ENCODE assay signal across 5 cellular contexts in the genomic region with DNA sequence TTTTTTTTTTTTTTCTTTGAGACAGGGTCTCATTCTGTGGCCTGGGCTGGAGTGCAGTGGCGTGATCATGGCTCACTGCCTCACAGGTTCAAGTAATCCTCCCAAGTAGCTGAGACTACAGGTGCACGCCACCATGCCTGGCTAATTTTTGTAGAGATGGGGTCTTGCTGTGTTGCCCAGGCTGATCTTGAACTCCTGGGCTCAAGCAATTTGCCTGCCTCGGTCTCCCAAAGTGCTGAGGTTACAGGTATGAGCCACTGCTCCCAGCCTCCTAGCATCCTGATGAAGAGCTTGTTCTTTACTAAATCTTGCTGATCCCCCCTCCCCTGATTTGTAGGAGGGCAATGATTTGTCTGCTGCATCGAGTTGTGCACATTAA.
DNase-seq lines count a peak whose midpoint lies in the region; ATAC-seq, FAIRE-seq and TF ChIP-seq lines count a peak whose summit lies in the region.
"Not testable (repeated sequence)": the region's sequence is repeated elsewhere in the genome, so short reads cannot be mapped to it uniquely, and the experiment has no call there.

No MANE protein-coding gene starts in this region.

- RAD21 ChIA-PET in GM12878 (lab: Charles Lee; ENCODE audit: unreplicated experiment), result interaction anchor here (0.9 to 2.1 kb wide), 3 partner anchors 10 to 177 kb away, joined by 3 to 9 read pairs (median 5); a partner anchor contains a TSS

- SMC1A ChIA-PET in GM12878 (lab: Charles Lee; ENCODE audit: uncharacterized antibody, unreplicated experiment), result interaction anchor here (0.6 to 8.1 kb wide), 8 partner anchors 12 to 148 kb away, joined by 3 to 164 read pairs (median 3); a partner anchor contains a TSS

- not testable (repeated sequence) for H3K4me1 ChIP-seq in IMR-90 (ENCODE audit: control insufficient read depth, insufficient read depth, low read length); endodermal cell (ENCODE audit: control insufficient read depth, insufficient read depth, low read length); HepG2 (ENCODE audit: insufficient read depth, low read length)
- H3K4me1 ChIP-seq in MM.1S (ENCODE audit: low read length) (peaks cover 32% of the 10 kb centered on the region), GM12878 (ENCODE audit: control insufficient read depth, insufficient read depth, low read length) (peaks cover 37% of the 10 kb centered on the region)

- WGBS in IMR-90 (ENCODE audit: extremely low coverage in 2 of 2, insufficient read length in 1 of 2), 2 experiments, result no CpG with 5 or more reads among the region's 4 CpGs
- WGBS in GM12878 (ENCODE audit: insufficient coverage, insufficient replicate concordance, low lambda C conversion rate, missing lambda C conversion rate), result 75% methylated on average over 4 of the region's 4 CpGs
- WGBS in endodermal cell (ENCODE audit: insufficient coverage in 1 of 2, insufficient read length in 1 of 2), 2 experiments, result 94 to 100% methylated on average over 1 to 4 of the region's 4 CpGs
- 91% methylated on average over 4 of the region's 4 CpGs for WGBS in HepG2 (ENCODE audit: low lambda C conversion rate)

- H3K36me3 ChIP-seq in IMR-90 (ENCODE audit: control insufficient read depth, insufficient read depth, low read length) (peaks cover 17% of the 10 kb centered on the region), HepG2 (replicated peaks in 1 of 2; ENCODE audit: control insufficient read depth in 1 of 2, insufficient read depth in 2 of 2, low read length in 2 of 2) (peaks cover 6 to 24% of the 10 kb centered on the region in 2 experiments)
- not testable (repeated sequence) for H3K36me3 ChIP-seq in MM.1S (replicated peaks; ENCODE audit: insufficient read depth, low read length); GM12878 (ENCODE audit: control insufficient read depth in 2 of 2, insufficient read depth in 2 of 2, low read length in 1 of 2); endodermal cell (ENCODE audit: control insufficient read depth, insufficient read depth, low read length)

- not testable (repeated sequence) for H3K27me3 Mint-ChIP-seq in endodermal cell (ENCODE audit: insufficient read depth)

- H3K27me3 ChIP-seq in IMR-90 (ENCODE audit: control insufficient read depth, insufficient read depth, low read length); MM.1S (replicated peaks; ENCODE audit: insufficient read depth, low read length); GM12878 (replicated peaks in 1 of 2; ENCODE audit: control insufficient read depth in 2 of 2, insufficient read depth in 2 of 2, low read length in 1 of 2); endodermal cell (ENCODE audit: control insufficient read depth, insufficient read depth, low read length, poor library complexity, severe bottlenecking); HepG2 (ENCODE audit: control insufficient read depth in 1 of 2, insufficient read depth in 2 of 2, low read length in 2 of 2): not testable (repeated sequence)

- H3K27ac ChIP-seq in IMR-90 (ENCODE audit: insufficient read depth, low read length); MM.1S (ENCODE audit: low read length); GM12878 (ENCODE audit: control insufficient read depth, insufficient read depth); endodermal cell (ENCODE audit: low read depth, low read length); HepG2 (ENCODE audit: extremely low read length, insufficient read depth, low read length): not testable (repeated sequence)

- H3K23ac ChIP-seq in IMR-90 (ENCODE audit: low read depth, low read length), result peak overlapping the region; percentile 31; the same call in 1 of the 2 replicates

- not testable (repeated sequence) for H2AFZ ChIP-seq in IMR-90 (replicated peaks; ENCODE audit: low read length, poor library complexity); MM.1S (ENCODE audit: low read length); GM12878 (ENCODE audit: control insufficient read depth, low read depth, low read length); HepG2 (ENCODE audit: low read length)

- not testable (repeated sequence) for H2AK5ac ChIP-seq in IMR-90 (ENCODE audit: low read depth, low read length)

- CTCF ChIA-PET in IMR-90 (lab: Yijun Ruan, JAX) (interaction anchor here (0.7 kb wide), 1 partner anchor 149 kb away, joined by 3 read pairs; a partner anchor contains a TSS), GM12878 (lab: Yijun Ruan, JAX) (interaction anchor here (0.6 to 12.0 kb wide), 11 partner anchors 10 to 412 kb away, joined by 3 to 174 read pairs (median 7); a partner anchor contains a TSS)
- CTCF ChIA-PET in HepG2 (lab: Yijun Ruan, JAX; ENCODE audit: low intra/inter-chr PET ratio, low total read pairs), result not testable (repeated sequence)

- not testable (repeated sequence) for H3K9me3 ChIP-seq in IMR-90 (ENCODE audit: control insufficient read depth, insufficient read depth, low read length); MM.1S (replicated peaks; ENCODE audit: insufficient read depth, low read length); GM12878 (replicated peaks; ENCODE audit: control insufficient read depth, insufficient read depth, low read length); endodermal cell (ENCODE audit: control insufficient read depth, low read length); HepG2 (ENCODE audit: low read length)

- H3K9me3 Mint-ChIP-seq in endodermal cell, result not testable (repeated sequence)

- not testable (repeated sequence) for H3K4ac ChIP-seq in IMR-90 (ENCODE audit: low read depth, low read length)

- TF ChIP-seq POLR2A in IMR-90 (IDR thresholded peaks at IDR 0.05; ENCODE audit: low read depth, low read length); GM12878 (IDR thresholded peaks at IDR 0.05; ENCODE audit: low read depth, low read length); HepG2 (IDR thresholded peaks at IDR 0.05; ENCODE audit: insufficient read depth in 1 of 2, low read depth in 2 of 2, low read length in 2 of 2): not testable (repeated sequence)

- not testable (repeated sequence) for H3K36me3 Mint-ChIP-seq in endodermal cell (ENCODE audit: low read depth)

- DNase-seq in IMR-90; MM.1S; GM12878 (ENCODE audit: low read depth, low spot score); HepG2 (ENCODE audit: low spot score): not testable (repeated sequence)
- DNase-seq in endodermal cell, result peak; percentile 2

- not testable (repeated sequence) for TF ChIP-seq CTCF in IMR-90 (conservative IDR thresholded peaks at IDR 0.05; ENCODE audit: low read depth, low read length); MM.1S (IDR thresholded peaks at IDR 0.05; ENCODE audit: low read length); GM12878 (IDR thresholded peaks at IDR 0.05 in 2 of 3, conservative IDR thresholded peaks at IDR 0.05 in 1 of 3; ENCODE audit: control insufficient read depth in 2 of 3, extremely low read depth in 1 of 3, insufficient read depth in 1 of 3, low read depth in 3 of 3, low read length in 3 of 3); endodermal cell (conservative IDR thresholded peaks at IDR 0.05); HepG2 (CRISPR knock-in tag; IDR thresholded peaks at IDR 0.05)

- not testable (repeated sequence) for H3K14ac ChIP-seq in IMR-90 (replicated peaks; ENCODE audit: low read depth, low read length)

- not testable (repeated sequence) for H4K91ac ChIP-seq in IMR-90 (ENCODE audit: insufficient read depth, low read depth, low read length)

- H3K9ac ChIP-seq in IMR-90 (ENCODE audit: low read depth, low read length); MM.1S (ENCODE audit: low read length); GM12878 (ENCODE audit: control insufficient read depth, insufficient read depth, low read length); endodermal cell (ENCODE audit: extremely low read depth, low read length, poor library complexity, severe bottlenecking); HepG2 (ENCODE audit: insufficient read depth, low read depth, low read length): not testable (repeated sequence)

- not testable (repeated sequence) for TF ChIP-seq RAD21 in IMR-90 (IDR thresholded peaks at IDR 0.05; ENCODE audit: low read length); GM12878 (IDR thresholded peaks at IDR 0.05; ENCODE audit: insufficient read depth, low read depth, low read length); HepG2 (CRISPR knock-in tag; IDR thresholded peaks at IDR 0.05)

- not testable (repeated sequence) for H2BK15ac ChIP-seq in IMR-90 (ENCODE audit: low read depth, low read length)

- H3K56ac ChIP-seq in IMR-90 (ENCODE audit: extremely low read depth, insufficient read depth, low read length), result not testable (repeated sequence)

- not testable (repeated sequence) for H3K4me1 Mint-ChIP-seq in endodermal cell

- not testable (repeated sequence) for H3K79me2 ChIP-seq in MM.1S (ENCODE audit: low read length); GM12878 (ENCODE audit: control insufficient read depth, insufficient read depth, low read length); HepG2 (ENCODE audit: insufficient read depth, low read length)

- H2BK120ac ChIP-seq in IMR-90 (ENCODE audit: low read depth, low read length), result not testable (repeated sequence)

- not testable (repeated sequence) for H3K4me3 ChIP-seq in IMR-90 (ENCODE audit: insufficient read depth, low read depth, low read length); MM.1S (ENCODE audit: low read length); GM12878; endodermal cell (ENCODE audit: low read length); HepG2 (replicated peaks in 1 of 3; ENCODE audit: insufficient read depth in 1 of 3, low read depth in 2 of 3, low read length in 3 of 3)

- H2AK9ac ChIP-seq in IMR-90 (replicated peaks; ENCODE audit: low read depth, low read length, poor library complexity), result not testable (repeated sequence)

- H4K20me1 ChIP-seq in IMR-90 (ENCODE audit: insufficient read depth, low read length); MM.1S (ENCODE audit: insufficient read depth, low read length); GM12878 (ENCODE audit: control insufficient read depth, insufficient read depth); HepG2 (ENCODE audit: insufficient read depth, low read length): not testable (repeated sequence)

- H3K9me2 ChIP-seq in MM.1S (replicated peaks; ENCODE audit: insufficient read depth, low read length), result not testable (repeated sequence)

- intact Hi-C loops in IMR-90 (cut with micrococcal nuclease); HepG2 (cut with micrococcal nuclease; ENCODE audit: unreplicated experiment): not testable (repeated sequence)
- intact Hi-C loops in GM12878 (cut with micrococcal nuclease; ENCODE audit: unreplicated experiment), result loop anchor here (10.0 kb wide), 1 partner anchor 342 kb away; no protein-coding TSS in a partner anchor

- BruUV-seq in IMR-90 (replicated peaks; lab: Mats Ljungman, UMichigan); GM12878 (replicated peaks; lab: Mats Ljungman, UMichigan); HepG2 (replicated peaks; lab: Mats Ljungman, UMichigan): not testable (repeated sequence)

- H3K79me1 ChIP-seq in IMR-90 (ENCODE audit: low read depth in 1 of 2, low read length in 2 of 2), result peaks cover 13 to 45% of the 10 kb centered on the region in 2 experiments; a peak in 3 of 4 replicates

- H2BK20ac ChIP-seq in IMR-90 (ENCODE audit: low read depth, low read length), result not testable (repeated sequence)

- H3K4me2 ChIP-seq in IMR-90 (ENCODE audit: low read depth, low read length); HepG2 (ENCODE audit: low read depth, low read length): not testable (repeated sequence)
- H3K4me2 ChIP-seq in MM.1S (ENCODE audit: low read depth, low read length) (peak overlapping the region; percentile 13; the same call in 1 of the 2 replicates), GM12878 (ENCODE audit: control insufficient read depth, insufficient read depth) (0 out of 2 replicates have a peak overlapping the region, but pooled peaks have one; percentile 13)

- ATAC-seq in IMR-90 (ENCODE audit: low read depth); GM12878; HepG2: not testable (repeated sequence)

- H3K27ac Mint-ChIP-seq in endodermal cell, result not testable (repeated sequence)

- H3K18ac ChIP-seq in IMR-90 (ENCODE audit: low read depth, low read length), result not testable (repeated sequence)

- not testable (repeated sequence) for TF ChIP-seq EP300 in GM12878 (IDR thresholded peaks at IDR 0.05; ENCODE audit: borderline replicate concordance in 1 of 2, control insufficient read depth in 1 of 2, low read depth in 2 of 2, low read length in 2 of 2); HepG2 (IDR thresholded peaks at IDR 0.05; ENCODE audit: low read depth in 2 of 2, low read length in 2 of 2); HepG2 (CRISPR knock-in tag; IDR thresholded peaks at IDR 0.05; ENCODE audit: borderline replicate concordance)

- H3K9me1 ChIP-seq in IMR-90 (ENCODE audit: insufficient read depth, low read length), result not testable (repeated sequence)

- dilution Hi-C loops in IMR-90 (cut with HindIII; ENCODE audit: low sequenced_read_pairs, unreplicated experiment), result not testable (repeated sequence)

- not testable (repeated sequence) for H4K5ac ChIP-seq in IMR-90 (ENCODE audit: low read depth, low read length)

- H4K8ac ChIP-seq in IMR-90 (ENCODE audit: low read depth in 2 of 2, low read length in 2 of 2), result not testable (repeated sequence)

- not testable (repeated sequence) for FAIRE-seq in GM12878 (lab: Jason Lieb, UNC); HepG2 (lab: Jason Lieb, UNC)

- H2BK5ac ChIP-seq in IMR-90 (ENCODE audit: low read depth, low read length, poor library complexity, severe bottlenecking), result not testable (repeated sequence)

- not testable (repeated sequence) for H3K4me3 Mint-ChIP-seq in endodermal cell

- POLR2A ChIA-PET in IMR-90 (lab: Charles Lee; ENCODE audit: unreplicated experiment); HepG2 (lab: Yijun Ruan, JAX): not testable (repeated sequence)
- POLR2A ChIA-PET in GM12878 (lab: Charles Lee), result interaction anchor here (1.0 to 2.2 kb wide), 3 partner anchors 13 to 150 kb away, joined by 5 to 7 read pairs (median 5); a partner anchor contains a TSS

- in situ Hi-C loops in IMR-90 (cut with MboI; ENCODE audit: low sequenced_read_pairs) (loop anchor here (10.0 kb wide), 1 partner anchor 332 kb away; no protein-coding TSS in a partner anchor), GM12878 (cut with MboI) (loop anchor here (5.0 kb wide), 2 partner anchors 150 to 235 kb away; a partner anchor contains a TSS), HepG2 (cut with HindIII; ENCODE audit: extremely low pct_ligation_motif_present, low pct_unique_long_range_greater_than_20kb) (loop anchor here (5.0 to 25.0 kb wide), 3 partner anchors 150 to 330 kb away; a partner anchor contains a TSS)

- H3F3A ChIP-seq in MM.1S (ENCODE audit: insufficient read depth, low read length), result not testable (repeated sequence)
